1 cellular context compared by ENCODE assay signal in genomic region chr15:55277116-55277564, GRCh38.
TF ChIP-seq lines count a peak whose summit lies in the region.

No MANE protein-coding gene starts in this region.

TF ChIP-seq in GM12878, 131 proteins besides CTCF, POLR2A, EP300 and RAD21 (continued from another document and continues in another):
- TF ChIP-seq ELK1 (IDR thresholded peaks at IDR 0.05; ENCODE audit: low read depth, low read length) (no peak), HSF1 (IDR thresholded peaks at IDR 0.05; ENCODE audit: low read depth, low read length) (no peak; the same call in 1 of the 2 replicates), CBFB (IDR thresholded peaks at IDR 0.05; ENCODE audit: low read depth) (peak; percentile 91; the same call in 1 of the 2 replicates), JUND (IDR thresholded peaks at IDR 0.05; ENCODE audit: low read depth, low read length) (peak; percentile 87), ZNF274 (IDR thresholded peaks at IDR 0.05; ENCODE audit: insufficient read depth, insufficient read length) (no peak), BHLHE40 (IDR thresholded peaks at IDR 0.05; ENCODE audit: borderline replicate concordance in 1 of 2, low read depth in 2 of 2, low read length in 1 of 2) (peak; percentile 22 to 45; a peak in 1 of 4 replicates), BCL11A (IDR thresholded peaks at IDR 0.05; ENCODE audit: low read depth, low read length) (peak; percentile 87), SMAD1 (IDR thresholded peaks at IDR 0.05; ENCODE audit: low read depth, partially characterized antibody) (peak; percentile 58), NRF1 (conservative IDR thresholded peaks at IDR 0.05; ENCODE audit: low read depth, low read length) (no peak), IKZF1 (conservative IDR thresholded peaks at IDR 0.05) (peak; percentile 91), GATAD2B (conservative IDR thresholded peaks at IDR 0.05; ENCODE audit: low read depth) (peak; percentile 58; the same call in 1 of the 2 replicates), NR2C1 (IDR thresholded peaks at IDR 0.05) (no peak), WRNIP1 (IDR thresholded peaks at IDR 0.05; ENCODE audit: borderline replicate concordance, low read depth, low read length) (no peak), HDAC2 (IDR thresholded peaks at IDR 0.05) (no peak), SUPT20H (IDR thresholded peaks at IDR 0.05; ENCODE audit: borderline replicate concordance, control insufficient read depth, low read depth, low read length) (no peak), ZBTB33 (IDR thresholded peaks at IDR 0.05) (no peak), CREB1 (IDR thresholded peaks at IDR 0.05; ENCODE audit: low read depth) (peak; percentile 59; the same call in 1 of the 2 replicates), HCFC1 (IDR thresholded peaks at IDR 0.05; ENCODE audit: low read length) (no peak), SP1 (IDR thresholded peaks at IDR 0.05; ENCODE audit: low read depth, low read length) (peak; percentile 43), RB1 (IDR thresholded peaks at IDR 0.05; ENCODE audit: borderline replicate concordance) (no peak), REST (IDR thresholded peaks at IDR 0.05; ENCODE audit: low read depth, low read length) (no peak), ZBTB40 (IDR thresholded peaks at IDR 0.05; ENCODE audit: borderline replicate concordance) (no peak), STAT1 (conservative IDR thresholded peaks at IDR 0.05) (no peak), JUNB (IDR thresholded peaks at IDR 0.05) (peak; percentile 98), CEBPB (IDR thresholded peaks at IDR 0.05; ENCODE audit: borderline replicate concordance in 1 of 2, low read depth in 2 of 2, low read length in 2 of 2) (peak in 1 of 2 experiments; percentile 62; a peak in 1 of 4 replicates), POLR2AphosphoS5 (IDR thresholded peaks at IDR 0.05; ENCODE audit: low read length) (peak; percentile 48; the same call in 1 of the 2 replicates), RAD51 (IDR thresholded peaks at IDR 0.05) (no peak), EGR1 (IDR thresholded peaks at IDR 0.05; ENCODE audit: borderline replicate concordance in 1 of 2, low read depth in 2 of 2, low read length in 2 of 2) (no peak), E2F8 (IDR thresholded peaks at IDR 0.05; ENCODE audit: low read depth, partially characterized antibody) (no peak), ZNF24 (IDR thresholded peaks at IDR 0.05) (peak; percentile 78; the same call in 1 of the 2 replicates), ZNF217 (IDR thresholded peaks at IDR 0.05) (peak; percentile 89), TARDBP (IDR thresholded peaks at IDR 0.05; ENCODE audit: borderline replicate concordance) (no peak), NBN (IDR thresholded peaks at IDR 0.05) (peak; percentile 82), TCF3 (IDR thresholded peaks at IDR 0.05; ENCODE audit: borderline replicate concordance, insufficient read depth, low read depth, low read length) (no peak), CREM (IDR thresholded peaks at IDR 0.05; ENCODE audit: low read depth) (peak; percentile 80), CHD4 (IDR thresholded peaks at IDR 0.05) (no peak), TBL1XR1 (IDR thresholded peaks at IDR 0.05; ENCODE audit: low read depth, low read length) (no peak), NR2F1 (conservative IDR thresholded peaks at IDR 0.05) (peak; percentile 66), ATF2 (IDR thresholded peaks at IDR 0.05; ENCODE audit: low read length) (peak; percentile 98), MYB (IDR thresholded peaks at IDR 0.05; ENCODE audit: borderline replicate concordance, low read depth, low read length) (peak; percentile 84; the same call in 1 of the 2 replicates), BCL3 (IDR thresholded peaks at IDR 0.05; ENCODE audit: borderline replicate concordance, insufficient read depth, low read depth, low read length, poor library complexity, severe bottlenecking) (peak; percentile 93), RFX5 (IDR thresholded peaks at IDR 0.05; ENCODE audit: low read depth, low read length) (no peak), SIX5 (IDR thresholded peaks at IDR 0.05; ENCODE audit: low read depth, low read length, severe bottlenecking) (no peak), SIN3A (IDR thresholded peaks at IDR 0.05; ENCODE audit: low read depth, low read length) (no peak), YBX1 (IDR thresholded peaks at IDR 0.05) (no peak), POU2F2 (IDR thresholded peaks at IDR 0.05; ENCODE audit: borderline replicate concordance, low read depth, low read length) (peak; percentile 27; the same call in 1 of the 3 replicates), PBX3 (IDR thresholded peaks at IDR 0.05; ENCODE audit: insufficient replicate concordance, low read depth, low read length) (no peak)
